Comparison of ENCODE assay signal across 8 cellular contexts in the genomic region with DNA sequence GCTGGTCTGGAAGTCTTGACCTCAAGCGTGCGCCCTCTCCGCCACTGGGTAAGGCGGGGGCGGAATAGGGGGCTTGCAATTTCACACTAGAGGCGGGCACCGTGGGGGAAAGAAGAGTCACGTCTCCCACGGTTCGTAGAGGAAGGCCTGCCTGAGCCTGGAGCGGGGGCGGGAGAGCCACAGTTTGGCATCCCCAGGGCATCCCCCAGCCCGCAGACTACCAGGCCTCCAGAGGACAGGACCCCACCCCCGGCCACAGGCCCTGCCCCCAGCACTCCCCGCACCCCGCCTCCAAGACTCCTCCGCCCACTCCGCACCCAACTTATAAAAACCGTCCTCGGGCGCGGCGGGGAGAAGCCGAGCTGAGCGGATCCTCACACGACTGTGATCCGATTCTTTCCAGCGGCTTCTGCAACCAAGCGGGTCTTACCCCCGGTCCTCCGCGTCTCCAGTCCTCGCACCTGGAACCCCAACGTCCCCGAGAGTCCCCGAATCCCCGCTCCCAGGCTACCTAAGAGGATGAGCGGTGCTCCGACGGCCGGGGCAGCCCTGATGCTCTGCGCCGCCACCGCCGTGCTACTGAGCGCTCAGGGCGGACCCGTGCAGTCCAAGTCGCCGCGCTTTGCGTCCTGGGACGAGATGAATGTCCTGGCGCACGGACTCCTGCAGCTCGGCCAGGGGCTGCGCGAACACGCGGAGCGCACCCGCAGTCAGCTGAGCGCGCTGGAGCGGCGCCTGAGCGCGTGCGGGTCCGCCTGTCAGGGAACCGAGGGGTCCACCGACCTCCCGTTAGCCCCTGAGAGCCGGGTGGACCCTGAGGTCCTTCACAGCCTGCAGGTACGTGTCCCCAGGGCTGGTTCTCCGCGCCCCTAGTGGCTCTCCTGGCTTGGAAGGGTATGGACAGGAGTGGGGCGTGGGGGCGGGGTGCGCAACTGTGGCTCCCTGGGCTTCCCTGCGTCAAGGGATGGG. TPM values are rescaled to one million over a fixed set of nuclear protein-coding genes. Genes with fewer than 3 reads are reported as not detected.
DNase-seq lines count a peak whose midpoint lies in the region; ATAC-seq and TF ChIP-seq lines count a peak whose summit lies in the region.

A gene with protein sequence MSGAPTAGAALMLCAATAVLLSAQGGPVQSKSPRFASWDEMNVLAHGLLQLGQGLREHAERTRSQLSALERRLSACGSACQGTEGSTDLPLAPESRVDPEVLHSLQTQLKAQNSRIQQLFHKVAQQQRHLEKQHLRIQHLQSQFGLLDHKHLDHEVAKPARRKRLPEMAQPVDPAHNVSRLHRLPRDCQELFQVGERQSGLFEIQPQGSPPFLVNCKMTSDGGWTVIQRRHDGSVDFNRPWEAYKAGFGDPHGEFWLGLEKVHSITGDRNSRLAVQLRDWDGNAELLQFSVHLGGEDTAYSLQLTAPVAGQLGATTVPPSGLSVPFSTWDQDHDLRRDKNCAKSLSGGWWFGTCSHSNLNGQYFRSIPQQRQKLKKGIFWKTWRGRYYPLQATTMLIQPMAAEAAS (plus strand): TSS at position 353 of the 969 bp plus-strand sequence. CDS start 167 bp downstream, at position 520.

- no peaks in the 10 kb centered on the region for H3K9me3 ChIP-seq in left ventricle myocardium inferior (replicated peaks)
- H3K9me3 ChIP-seq in vagina: no peaks in the 10 kb centered on the region

- peak in 1 of 2 donors; percentile 60 for TF ChIP-seq POLR2A in vagina (IDR thresholded peaks at IDR 0.05)

- H3K4me1 ChIP-seq in left ventricle myocardium inferior (peaks cover 81% of the 10 kb centered on the region), vagina (peaks cover 73% of the 10 kb centered on the region)

- TF ChIP-seq CTCF in left ventricle myocardium inferior (IDR thresholded peaks at IDR 0.05; ENCODE audit: borderline replicate concordance): peak; percentile 48
- peak in 1 of 3 experiments; percentile 15 for TF ChIP-seq CTCF in vagina (IDR thresholded peaks at IDR 0.05)

- H3K27me3 ChIP-seq in left ventricle myocardium inferior (ENCODE audit: low read depth): no peaks in the 10 kb centered on the region
- no peaks in the 10 kb centered on the region for H3K27me3 ChIP-seq in vagina

- H3K4me3 ChIP-seq in left ventricle myocardium inferior (peak within 1 kb of the TSS; percentile 80), vagina (peak within 1 kb of the TSS; percentile 59 to 77)

- no peak for ATAC-seq in GM21447 (IDR thresholded peaks at IDR 0.05; ENCODE audit: unreplicated experiment)

- peak within 1 kb of the TSS; percentile 92 for H3K27ac ChIP-seq in left ventricle myocardium inferior (replicated peaks)
- H3K27ac ChIP-seq in vagina: peak within 1 kb of the TSS; percentile 78

- intact Hi-C loops in left ventricle myocardium inferior (cut with micrococcal nuclease) (no loop called here), posterior vena cava (cut with DNase I) (no loop called here), vagina (cut with DNase I) (no loop called here)

- peak; percentile 70 for DNase-seq in EL
- DNase-seq in RPMI8226: peak; percentile 62
- DNase-seq in amniotic epithelial cell (ENCODE audit: low read depth): peak; percentile 72
- DNase-seq in left ventricle myocardium inferior: peak; percentile 77
- DNase-seq in posterior vena cava (ENCODE audit: low spot score): peak; percentile 93
- no peak for DNase-seq in vagina (ENCODE audit: extremely low spot score in 2 of 2)
- no peak for DNase-seq in NCI-H2196 (lab: John Stamatoyannopoulos, UW; ENCODE audit: unreplicated experiment)

- H3K36me3 ChIP-seq in left ventricle myocardium inferior (peaks cover 7% of the 10 kb centered on the region), vagina (no peaks in the 10 kb centered on the region)

RNA-seq across cellular contexts. Expression of the gene that starts here (rescaled TPM):
- total RNA-seq in left ventricle myocardium inferior (8.4 TPM), posterior vena cava (10 to 100 TPM; 10.4 to 95.3 TPM), vagina (92.8 TPM)

Comparison
In these comparisons a context has a peak if more than half of its experiments do, and no peak if none do; other contexts are left out.
1. DNase-seq: peak in EL (single experiment), RPMI8226 (single experiment), amniotic epithelial cell (single experiment), left ventricle myocardium inferior (single experiment) and posterior vena cava (single experiment); none in vagina (0 of 2) and NCI-H2196 (single experiment).